1 cellular context compared by ENCODE assay signal in genomic region chr1:35795295-35795694, GRCh38.
TF ChIP-seq lines count a peak whose summit lies in the region.

No MANE protein-coding gene starts in this region.

TF ChIP-seq in H1, 55 proteins besides CTCF, POLR2A, EP300 and RAD21 (continued from another document):
- TF ChIP-seq TBP (IDR thresholded peaks at IDR 0.05; ENCODE audit: low read depth, low read length) (no peak), GTF2F1 (IDR thresholded peaks at IDR 0.05; ENCODE audit: borderline replicate concordance, low read depth, low read length) (no peak), CHD7 (IDR thresholded peaks at IDR 0.05; ENCODE audit: insufficient replicate concordance, low read length) (no peak), NANOG (IDR thresholded peaks at IDR 0.05; ENCODE audit: insufficient read depth, low read depth, low read length, poor library complexity, severe bottlenecking) (no peak), ATF2 (IDR thresholded peaks at IDR 0.05; ENCODE audit: low read length) (no peak), EZH2 (IDR thresholded peaks at IDR 0.05; ENCODE audit: low read depth, low read length, severe bottlenecking) (no peak), CBX8 (IDR thresholded peaks at IDR 0.05; ENCODE audit: borderline replicate concordance, low read depth, low read length) (no peak), SAP30 (IDR thresholded peaks at IDR 0.05; ENCODE audit: insufficient read depth, insufficient replicate concordance, low read length) (no peak)
